Comparison of ENCODE assay signal across 8 cellular contexts in the genomic region with DNA sequence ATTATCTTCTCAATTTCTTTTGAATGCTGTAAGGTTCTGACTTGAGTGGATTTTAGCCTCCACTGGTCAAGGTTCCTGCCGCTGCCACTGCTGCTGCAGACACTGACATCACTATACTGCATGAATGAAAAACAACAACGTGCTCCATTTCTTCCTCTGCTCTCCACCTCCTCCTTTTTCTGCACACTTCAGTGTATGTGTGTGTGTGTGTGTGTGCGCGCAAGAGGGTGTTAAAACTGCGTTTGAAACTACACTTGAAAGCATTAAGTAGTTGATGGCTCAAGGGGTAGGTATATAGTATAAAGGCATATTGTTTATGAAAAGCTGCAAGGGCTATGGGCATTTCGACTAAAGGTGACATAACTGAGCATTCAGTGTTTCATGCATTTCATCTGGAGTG. TPM values are rescaled to one million over a fixed set of nuclear protein-coding genes. Genes with fewer than 3 reads are reported as not detected.
DNase-seq lines count a peak whose midpoint lies in the region; ATAC-seq and TF ChIP-seq lines count a peak whose summit lies in the region.
"Had no signal": no experiment of that assay in that cellular context is flagged by ENCODE, and none has a peak within 500 bp of the region (broad histone marks: within the 10 kb centered on the region; RNA-seq: fewer than 3 reads in every experiment).

No MANE protein-coding gene starts in this region.

- TF ChIP-seq POLR2A in sigmoid colon (IDR thresholded peaks at IDR 0.05): no peak

- H3K9ac ChIP-seq in duodenal mucosa (ENCODE audit: low read depth in 1 of 2, low read length in 2 of 2): no peak overlapping the region

- 60 to 75% methylated on average over 6 of the region's 6 CpGs for WGBS in sigmoid colon, 2 donors

- intact Hi-C loops in sigmoid colon (cut with DNase I): no loop called here

- H3K36me3 ChIP-seq in duodenal mucosa (ENCODE audit: control insufficient read depth in 1 of 2, insufficient read depth in 2 of 2, low read length in 2 of 2): no peaks in the 10 kb centered on the region
- H3K36me3 ChIP-seq in sigmoid colon: no peaks in the 10 kb centered on the region

- H3K27me3 ChIP-seq in duodenal mucosa (ENCODE audit: control insufficient read depth in 1 of 2, insufficient read depth in 2 of 2, low read length in 2 of 2): no peaks in the 10 kb centered on the region
- H3K27me3 ChIP-seq in sigmoid colon: no peaks in the 10 kb centered on the region

- H3K4me1 ChIP-seq in duodenal mucosa (ENCODE audit: control insufficient read depth in 1 of 2, insufficient read depth in 2 of 2, low read length in 2 of 2) (peaks cover 0 to 14% of the 10 kb centered on the region in 2 donors), sigmoid colon (peaks cover 0 to 19% (median 7%) of the 10 kb centered on the region in 4 donors)

- DNase-seq in NCI-H1105 (lab: John Stamatoyannopoulos, UW) (peak; percentile 19), retina (peak; percentile 59), sigmoid colon (no peak), GM10266 (ENCODE audit: extremely low spot score) (no peak)
- DNase-seq: stimulated activated CD4-positive, alpha-beta T cell treated with anti-CD3 and anti-CD28 coated beads, Interleukin-4, amount 100 ng/mL, for 24 hours had no signal

- H3K4me3 ChIP-seq in GM08714 (ENCODE audit: low read length) (peak overlapping the region; percentile 94), duodenal mucosa (ENCODE audit: low read depth in 1 of 2, low read length in 2 of 2) (peak overlapping the region; percentile 92 to 94), sigmoid colon (peak overlapping the region in 2 of 4 donors; percentile 87 to 95)

- TF ChIP-seq CTCF in sigmoid colon (IDR thresholded peaks at IDR 0.05): no peak
- no peak for TF ChIP-seq CTCF in GM10266 (IDR thresholded peaks at IDR 0.05; ENCODE audit: control insufficient read depth, insufficient read depth, low read depth, missing control alignments)

- ATAC-seq in GM18868 (IDR thresholded peaks at IDR 0.05; ENCODE audit: unreplicated experiment): no peak

- H3K9me3 ChIP-seq in duodenal mucosa (ENCODE audit: control insufficient read depth in 1 of 2, low read length in 2 of 2): no peaks in the 10 kb centered on the region
- no peaks in the 10 kb centered on the region for H3K9me3 ChIP-seq in sigmoid colon

- TF ChIP-seq EP300 in sigmoid colon (IDR thresholded peaks at IDR 0.05): no peak

- no peak overlapping the region for H3K27ac ChIP-seq in duodenal mucosa (ENCODE audit: low read depth, low read length)
- no peak overlapping the region for H3K27ac ChIP-seq in sigmoid colon

RNA-seq across cellular contexts. Expression of gene GLCCI1, which starts 3.5 kb away (rescaled TPM):
- total RNA-seq in sigmoid colon: 10 to 100 TPM in 2 of 4 donors, 1 to 10 TPM in 2; 3.8 to 17.7 (median 10.6) TPM
- polyA plus RNA-seq in sigmoid colon: 1 to 10 TPM; 1.4 to 6.1 (median 2.4) TPM

Comparison
In these comparisons a context has a peak if more than half of its experiments do, and no peak if none do; other contexts are left out.
1. DNase-seq: peak in NCI-H1105 (single experiment) and retina (single experiment); none in sigmoid colon (single experiment) and GM10266 (single experiment).